11 cellular contexts compared by ENCODE assay signal in the genomic region with DNA sequence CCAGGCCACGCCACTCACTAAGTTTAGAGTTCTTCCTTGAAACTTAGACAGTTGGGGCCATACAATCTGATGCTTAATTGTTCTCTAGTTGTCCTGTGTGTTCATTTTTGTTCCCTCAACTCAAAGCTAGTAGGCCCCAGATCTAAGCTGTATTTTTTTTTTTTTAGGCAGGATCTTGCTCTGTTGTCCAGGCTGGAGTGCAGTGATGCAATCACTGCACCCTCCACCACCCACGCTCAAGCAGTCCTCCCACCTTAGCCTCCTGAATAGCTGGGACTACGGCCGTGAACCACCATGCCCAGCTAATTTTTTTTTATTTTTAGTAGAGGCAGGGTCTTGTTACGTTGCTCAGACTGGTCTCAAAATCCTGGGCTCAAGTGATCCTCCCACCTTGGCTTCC. TPM values are rescaled to one million over a fixed set of nuclear protein-coding genes. Genes with fewer than 3 reads are reported as not detected.
DNase-seq lines count a peak whose midpoint lies in the region; ATAC-seq, FAIRE-seq and TF ChIP-seq lines count a peak whose summit lies in the region.
"Had no signal": no experiment of that assay in that cellular context is flagged by ENCODE, and none has a peak within 500 bp of the region (broad histone marks: within the 10 kb centered on the region; RNA-seq: fewer than 3 reads in every experiment).

No MANE protein-coding gene starts in this region.

- TF ChIP-seq CTCF in AG04450 (IDR thresholded peaks at IDR 0.05; ENCODE audit: low read depth, low read length) (no peak), H1 (IDR thresholded peaks at IDR 0.05; ENCODE audit: control extremely low read depth in 1 of 3, insufficient read depth in 1 of 3, low read depth in 1 of 3, low read length in 3 of 3) (no peak), pancreas (IDR thresholded peaks at IDR 0.05) (no peak), endodermal cell (conservative IDR thresholded peaks at IDR 0.05) (no peak)

- H3K36me3 ChIP-seq in KOPT-K1 (ENCODE audit: insufficient read depth, low read length) (peaks cover 56% of the 10 kb centered on the region), H1 (ENCODE audit: control insufficient read depth in 2 of 4, insufficient read depth in 4 of 4, low read length in 3 of 4) (peaks cover 12 to 31% (median 19%) of the 10 kb centered on the region in 4 experiments; a peak in 5 of 8 replicates), pancreas (peaks cover 10 to 42% (median 26%) of the 10 kb centered on the region in 3 donors), endodermal cell (ENCODE audit: control insufficient read depth, insufficient read depth, low read length) (peaks cover 45% of the 10 kb centered on the region)

- H3K9me3 ChIP-seq in AG04450 (ENCODE audit: control insufficient read depth, insufficient read depth, low read length) (no peaks in the 10 kb centered on the region; the same call in 1 of the 2 replicates), KOPT-K1 (ENCODE audit: insufficient read depth, low read length, poor library complexity, severe bottlenecking) (no peaks in the 10 kb centered on the region), H1 (ENCODE audit: insufficient read depth in 2 of 2, low read depth in 1 of 2, low read length in 1 of 2) (no peaks in the 10 kb centered on the region), pancreas (no peaks in the 10 kb centered on the region), endodermal cell (ENCODE audit: control insufficient read depth, low read length) (no peaks in the 10 kb centered on the region)

- H3K4me3 Mint-ChIP-seq in endodermal cell = no peak overlapping the region

- 86% methylated on average over 5 of the region's 5 CpGs; no CpG with 5 or more reads in 1 of the 2 experiments for WGBS in H1 (ENCODE audit: extremely low coverage in 1 of 2, insufficient coverage in 1 of 2, insufficient read length in 1 of 2, insufficient replicate concordance in 2 of 2, low coverage in 1 of 2, low lambda C conversion rate in 2 of 2, missing lambda C conversion rate in 1 of 2), 2 experiments
- 60 to 73% methylated on average over 5 of the region's 5 CpGs for WGBS in pancreas, 2 donors
- 93 to 100% methylated on average over 4 to 5 of the region's 5 CpGs for WGBS in endodermal cell (ENCODE audit: insufficient coverage in 1 of 2, insufficient read length in 1 of 2), 2 experiments

- H3K4me1 ChIP-seq in H1 (replicated peaks in 1 of 4; ENCODE audit: control insufficient read depth in 3 of 4, insufficient read depth in 4 of 4, low read length in 3 of 4) (peaks cover 19 to 43% (median 29%) of the 10 kb centered on the region in 4 experiments), pancreas (peaks cover 30 to 45% (median 35%) of the 10 kb centered on the region in 3 donors), endodermal cell (ENCODE audit: control insufficient read depth, insufficient read depth, low read length) (peaks cover 17% of the 10 kb centered on the region)

- ATAC-seq in pancreas = no peak

- no peak overlapping the region for H3K23ac ChIP-seq in H1 (ENCODE audit: insufficient read length)

- no peak overlapping the region for H2AK5ac ChIP-seq in H1 (ENCODE audit: low read depth, low read length)

- no peak for FAIRE-seq in H1 (lab: Jason Lieb, UNC)
- FAIRE-seq in pancreas (lab: Jason Lieb, UNC) = no peak

- intact Hi-C loops in pancreas (cut with DNase I) = no loop called here

- CTCF ChIA-PET in AG04450 (lab: Charles Lee) = interaction anchor here (0.6 to 3.2 kb wide), 9 partner anchors 11 to 201 kb away, joined by 3 to 33 read pairs (median 3); a partner anchor contains a TSS
- CTCF ChIA-PET in H1 (lab: Charles Lee; ENCODE audit: partially characterized antibody) = interaction anchor here (0.6 to 11.4 kb wide), 14 partner anchors 7 to 246 kb away, joined by 3 to 109 read pairs (median 6); a partner anchor contains a TSS

- no peak overlapping the region for H4K5ac ChIP-seq in H1 (ENCODE audit: insufficient read length, low read depth, low read length)

- H4K20me1 ChIP-seq in H1 (replicated peaks in 1 of 2; ENCODE audit: control insufficient read depth in 1 of 2, insufficient read depth in 2 of 2, low read length in 2 of 2) = peaks cover 0 to 3% of the 10 kb centered on the region in 2 experiments

- peaks cover 0 to 47% of the 10 kb centered on the region in 2 experiments; a peak in 3 of 4 replicates for H3K79me2 ChIP-seq in H1 (ENCODE audit: control insufficient read depth in 1 of 2, insufficient read depth in 2 of 2, low read length in 2 of 2)

- H3K4me3 ChIP-seq in AG04450 (ENCODE audit: low read depth, low read length) = no peak overlapping the region
- no peak overlapping the region for H3K4me3 ChIP-seq in H1 (ENCODE audit: extremely low read depth in 1 of 4, insufficient read depth in 2 of 4, low read depth in 3 of 4, low read length in 4 of 4)
- H3K4me3 ChIP-seq in pancreas = peak overlapping the region in 2 of 4 donors; percentile 34 to 90
- no peak overlapping the region for H3K4me3 ChIP-seq in endodermal cell (ENCODE audit: low read length)

- no peak overlapping the region for H2BK20ac ChIP-seq in H1 (ENCODE audit: low read length)

- H3K27me3 ChIP-seq in AG04450 (ENCODE audit: control insufficient read depth, insufficient read depth, low read length) (no peaks in the 10 kb centered on the region), H1 (replicated peaks in 1 of 4; ENCODE audit: control insufficient read depth in 3 of 4, extremely low read depth in 1 of 4, insufficient read depth in 3 of 4, low read length in 3 of 4) (no peaks in the 10 kb centered on the region), pancreas (no peaks in the 10 kb centered on the region), endodermal cell (ENCODE audit: control insufficient read depth, insufficient read depth, low read length, poor library complexity, severe bottlenecking) (no peaks in the 10 kb centered on the region)

- POLR2A ChIA-PET in AG04450 (lab: Yijun Ruan, JAX) = interaction anchor here (2.9 to 5.4 kb wide), 3 partner anchors 9 to 49 kb away, joined by 19 to 50 read pairs (median 20); a partner anchor contains a TSS
- POLR2A ChIA-PET in H1 (lab: Charles Lee; ENCODE audit: partially characterized antibody) = interaction anchor here (0.9 to 17.5 kb wide), 7 partner anchors 2 to 201 kb away, joined by 3 to 286 read pairs (median 31); a partner anchor contains a TSS

- H3K4me2 ChIP-seq in H1 (ENCODE audit: insufficient read depth in 1 of 2, low read depth in 2 of 2, low read length in 2 of 2) = no peak overlapping the region

- no peak overlapping the region for H3K14ac ChIP-seq in H1 (ENCODE audit: insufficient read length)

- H4K8ac ChIP-seq in H1 (ENCODE audit: extremely low read depth, insufficient read depth, low read length) = no peak overlapping the region

- no peak overlapping the region for H4K91ac ChIP-seq in H1 (replicated peaks; ENCODE audit: insufficient read length, low read length)

- no peak overlapping the region for H3K56ac ChIP-seq in H1 (replicated peaks; ENCODE audit: insufficient read length, low read depth, low read length)

- no peak for TF ChIP-seq EP300 in H1 (IDR thresholded peaks at IDR 0.05; ENCODE audit: borderline replicate concordance in 1 of 2, low read depth in 2 of 2, low read length in 2 of 2)

- H2BK120ac ChIP-seq in H1 (replicated peaks; ENCODE audit: low read depth, low read length) = no peak overlapping the region

- no peak overlapping the region for H3K9ac ChIP-seq in H1 (replicated peaks in 1 of 4; ENCODE audit: extremely low read depth in 1 of 4, low read depth in 3 of 4, low read length in 3 of 4)
- no peak overlapping the region for H3K9ac ChIP-seq in endodermal cell (ENCODE audit: extremely low read depth, low read length, poor library complexity, severe bottlenecking)

- no peaks in the 10 kb centered on the region for H3K9me3 Mint-ChIP-seq in endodermal cell

- 0 out of 2 replicates have a peak, but pooled peaks cover 5% of the 10 kb centered on the region for H3K79me1 ChIP-seq in H1 (ENCODE audit: low read depth, low read length)

- no peak overlapping the region for H3K27ac Mint-ChIP-seq in endodermal cell

- H2BK12ac ChIP-seq in H1 (ENCODE audit: low read depth, low read length) = no peak overlapping the region

- peaks cover 20% of the 10 kb centered on the region for H3K4me1 Mint-ChIP-seq in endodermal cell

- DNase-seq in AG04450 (ENCODE audit: low read depth, low spot score) = no peak
- no peak for DNase-seq in H1 (ENCODE audit: low read depth in 1 of 2, low spot score in 2 of 2)
- no peak for DNase-seq in pancreas
- DNase-seq in CD1c-positive myeloid dendritic cell (ENCODE audit: extremely low spot score) = no peak
- no peak for DNase-seq in endodermal cell
- DNase-seq in SKM-1 treated with dmso at 0.1 percent for 144 hours (lab: John Stamatoyannopoulos, UW; ENCODE audit: unreplicated experiment) = no peak
- DNase-seq in NCI-H187 treated with DMSO at 0.1 percent for 48 hours (lab: John Stamatoyannopoulos, UW) = no peak
- DNase-seq: NCI-H82; stimulated activated CD4-positive, alpha-beta T cell treated with anti-CD3 and anti-CD28 coated beads, Interleukin-1b, Interleukin-23, amount 100 ng/mL, for 48 hours had no signal

- no peak overlapping the region for H2AFZ ChIP-seq in H1 (ENCODE audit: low read length)

- H3K36me3 Mint-ChIP-seq in endodermal cell (ENCODE audit: low read depth) = peaks cover 56% of the 10 kb centered on the region

- peak overlapping the region; percentile 100 for H3K27ac ChIP-seq in AG04450 (ENCODE audit: low read depth, low read length)
- peak overlapping the region; percentile 99 for H3K27ac ChIP-seq in KOPT-K1 (ENCODE audit: low read depth, low read length, poor library complexity, severe bottlenecking)
- H3K27ac ChIP-seq in H1 (ENCODE audit: low read depth, low read length) = no peak overlapping the region
- H3K27ac ChIP-seq in pancreas = peak overlapping the region; percentile 93 to 99 (median 96)
- H3K27ac ChIP-seq in endodermal cell (ENCODE audit: low read depth, low read length) = no peak overlapping the region

- no peak for TF ChIP-seq POLR2A in H1 (IDR thresholded peaks at IDR 0.05; ENCODE audit: control extremely low read depth in 1 of 2, low read depth in 2 of 2, low read length in 2 of 2)

- H2BK15ac ChIP-seq in H1 (ENCODE audit: low read length) = no peak overlapping the region

- H3K23me2 ChIP-seq in H1 (ENCODE audit: low read depth, low read length) = peaks cover 7% of the 10 kb centered on the region; the same call in 1 of the 2 replicates

- H3K18ac ChIP-seq in H1 (ENCODE audit: extremely low read depth, low read length) = no peak overlapping the region

- H3K4ac ChIP-seq in H1 (replicated peaks; ENCODE audit: insufficient read length, low read depth, low read length) = no peak overlapping the region

- no peaks in the 10 kb centered on the region for H3K27me3 Mint-ChIP-seq in endodermal cell (ENCODE audit: insufficient read depth)

- no peak for TF ChIP-seq RAD21 in H1 (IDR thresholded peaks at IDR 0.05 in 1 of 2, conservative IDR thresholded peaks at IDR 0.05 in 1 of 2; ENCODE audit: low read depth in 2 of 2, low read length in 2 of 2)

- H2BK5ac ChIP-seq in H1 (ENCODE audit: low read depth, low read length) = 0 out of 2 replicates have a peak overlapping the region, but pooled peaks have one; percentile 8

RNA-seq across cellular contexts. Expression of a gene that starts 7.5 kb away (rescaled TPM):
- 231 and 255 TPM in 2 replicates for polyA plus RNA-seq in AG04450 (2011; rRNA removed)
- 222 and 237 TPM in 2 replicates for polyA minus RNA-seq in AG04450 (2011; rRNA and poly(A)+ RNA removed)
- 42.1 and 45.8 TPM in 2 replicates for total RNA-seq in H1 (2021; fragmentation: NEBNext Ultra II Directional; extraction: Animal tissue kit (Norgen Biotek cat#: 25700))
- polyA plus RNA-seq in H1 (2011; rRNA removed) = 28.7 and 48.7 TPM in 2 replicates
- 29.1 TPM for polyA plus RNA-seq in H1 (2011; cell fraction: cytosol; rRNA removed)
- polyA plus RNA-seq in H1 (2011; cell fraction: nucleus; rRNA removed) = 46.5 TPM
- 40.7 to 46.5 TPM (median 44.7 TPM) in 4 replicates for polyA plus RNA-seq in H1 (2012, experiment 1 of 2)
- 56.1 TPM for polyA plus RNA-seq in H1 (2012, experiment 2 of 2)
- polyA plus RNA-seq in H1 (2013, experiment 1 of 2) = 75.2 TPM
- polyA plus RNA-seq in H1 (2013, experiment 2 of 2) = 89.3 TPM
- polyA minus RNA-seq in H1 (2011; rRNA and poly(A)+ RNA removed) = 33.4 and 50.9 TPM in 2 replicates
- polyA minus RNA-seq in H1 (2011; cell fraction: cytosol; rRNA and poly(A)+ RNA removed) = 28.5 TPM
- polyA minus RNA-seq in H1 (2011; cell fraction: nucleus; rRNA and poly(A)+ RNA removed) = 29.2 TPM
- total RNA-seq in pancreas = 10 to 100 TPM; 23.5 to 68.1 (median 36.6) TPM
- 10 to 100 TPM; 34.2 to 43.6 TPM for polyA plus RNA-seq in pancreas
- total RNA-seq in endodermal cell = 10 to 100 TPM; 43.2 to 86.2 TPM
- polyA plus RNA-seq in endodermal cell (2013, experiment 1 of 2) = 39.7 TPM
- polyA plus RNA-seq in endodermal cell (2013, experiment 2 of 2) = 37.7 TPM

RNA-seq across cellular contexts. Expression of a gene that starts 23.9 kb away (rescaled TPM):
- polyA plus RNA-seq in AG04450 (2011; rRNA removed) (0.06 and 0.15 TPM in 2 replicates), H1 (2011; rRNA removed) (23.1 and 38.1 TPM in 2 replicates), pancreas (10 to 100 TPM; 15.7 to 23.5 TPM)
- 0.26 and 0.51 TPM in 2 replicates for polyA minus RNA-seq in AG04450 (2011; rRNA and poly(A)+ RNA removed)
- total RNA-seq in H1 (2021; fragmentation: NEBNext Ultra II Directional; extraction: Animal tissue kit (Norgen Biotek cat#: 25700)) = 25.5 and 32.5 TPM in 2 replicates
- 30.4 TPM for polyA plus RNA-seq in H1 (2011; cell fraction: cytosol; rRNA removed)
- 49.3 TPM for polyA plus RNA-seq in H1 (2011; cell fraction: nucleus; rRNA removed)
- 22.6 to 29.6 TPM (median 26.3 TPM) in 4 replicates for polyA plus RNA-seq in H1 (2012, experiment 1 of 2)
- polyA plus RNA-seq in H1 (2012, experiment 2 of 2) = 28.8 TPM
- polyA plus RNA-seq in H1 (2013, experiment 1 of 2) = 18.8 TPM
- polyA plus RNA-seq in H1 (2013, experiment 2 of 2) = 18.5 TPM
- 22.1 and 28.7 TPM in 2 replicates for polyA minus RNA-seq in H1 (2011; rRNA and poly(A)+ RNA removed)
- 17.8 TPM for polyA minus RNA-seq in H1 (2011; cell fraction: cytosol; rRNA and poly(A)+ RNA removed)
- 17.7 TPM for polyA minus RNA-seq in H1 (2011; cell fraction: nucleus; rRNA and poly(A)+ RNA removed)
- total RNA-seq in pancreas (10 to 100 TPM in 1 of 6 donors, 1 to 10 TPM in 5; 5.2 to 13.1 (median 7.2) TPM), endodermal cell (10 to 100 TPM; 24.8 to 37.2 TPM)
- 7.1 TPM for polyA plus RNA-seq in endodermal cell (2013, experiment 1 of 2)
- 4.6 TPM for polyA plus RNA-seq in endodermal cell (2013, experiment 2 of 2)
- total RNA-seq: mononuclear cell had no signal

RNA-seq across cellular contexts. Expression of a gene that starts 41.0 kb away (rescaled TPM):
- polyA plus RNA-seq in AG04450 (2011; rRNA removed) (0.25 and 0.26 TPM in 2 replicates), H1 (2011; rRNA removed) (156 and 192 TPM in 2 replicates), pancreas (10 to 100 TPM; 42.7 to 87.8 TPM)
- polyA minus RNA-seq in AG04450 (2011; rRNA and poly(A)+ RNA removed) = 0.14 and 0.39 TPM in 2 replicates
- 85.5 and 89.0 TPM in 2 replicates for total RNA-seq in H1 (2021; fragmentation: NEBNext Ultra II Directional; extraction: Animal tissue kit (Norgen Biotek cat#: 25700))
- 97.5 TPM for polyA plus RNA-seq in H1 (2011; cell fraction: cytosol; rRNA removed)
- polyA plus RNA-seq in H1 (2011; cell fraction: nucleus; rRNA removed) = 220 TPM
- polyA plus RNA-seq in H1 (2012, experiment 1 of 2) = 83.5 to 112 TPM (median 108 TPM) in 4 replicates
- polyA plus RNA-seq in H1 (2012, experiment 2 of 2) = 95.0 TPM
- 112 TPM for polyA plus RNA-seq in H1 (2013, experiment 1 of 2)
- 115 TPM for polyA plus RNA-seq in H1 (2013, experiment 2 of 2)
- polyA minus RNA-seq in H1 (2011; rRNA and poly(A)+ RNA removed) = 117 and 161 TPM in 2 replicates
- 49.3 TPM for polyA minus RNA-seq in H1 (2011; cell fraction: cytosol; rRNA and poly(A)+ RNA removed)
- 76.1 TPM for polyA minus RNA-seq in H1 (2011; cell fraction: nucleus; rRNA and poly(A)+ RNA removed)
- total RNA-seq in pancreas (10 to 100 TPM; 21.0 to 56.3 (median 37.8) TPM), endodermal cell (10 to 100 TPM; 32.1 to 87.7 TPM)
- polyA plus RNA-seq in endodermal cell (2013, experiment 1 of 2) = 9.0 TPM
- polyA plus RNA-seq in endodermal cell (2013, experiment 2 of 2) = 4.3 TPM

RNA-seq across cellular contexts. Expression of a gene that starts 49.6 kb away (rescaled TPM):
- polyA plus RNA-seq in AG04450 (2011; rRNA removed) = 32.1 and 38.8 TPM in 2 replicates
- polyA minus RNA-seq in AG04450 (2011; rRNA and poly(A)+ RNA removed) = 23.5 and 26.6 TPM in 2 replicates
- 6.3 and 6.7 TPM in 2 replicates for total RNA-seq in H1 (2021; fragmentation: NEBNext Ultra II Directional; extraction: Animal tissue kit (Norgen Biotek cat#: 25700))
- 5.1 and 9.2 TPM in 2 replicates for polyA plus RNA-seq in H1 (2011; rRNA removed)
- polyA plus RNA-seq in H1 (2011; cell fraction: cytosol; rRNA removed) = 4.2 TPM
- polyA plus RNA-seq in H1 (2011; cell fraction: nucleus; rRNA removed) = 7.9 TPM
- polyA plus RNA-seq in H1 (2012, experiment 1 of 2) = 27.4 to 39.4 TPM (median 31.7 TPM) in 4 replicates
- polyA plus RNA-seq in H1 (2012, experiment 2 of 2) = 11.0 TPM
- polyA plus RNA-seq in H1 (2013, experiment 1 of 2) = 11.7 TPM
- 13.4 TPM for polyA plus RNA-seq in H1 (2013, experiment 2 of 2)
- polyA minus RNA-seq in H1 (2011; rRNA and poly(A)+ RNA removed) = 2.2 and 3.2 TPM in 2 replicates
- 3.6 TPM for polyA minus RNA-seq in H1 (2011; cell fraction: cytosol; rRNA and poly(A)+ RNA removed)
- 7.4 TPM for polyA minus RNA-seq in H1 (2011; cell fraction: nucleus; rRNA and poly(A)+ RNA removed)
- 10 to 100 TPM; 50.0 to 75.2 (median 61.3) TPM for total RNA-seq in pancreas
- 10 to 100 TPM; 74.2 to 82.1 TPM for polyA plus RNA-seq in pancreas
- 1 to 10 TPM; 8.4 to 9.1 TPM for total RNA-seq in endodermal cell
- 1.5 TPM for polyA plus RNA-seq in endodermal cell (2013, experiment 1 of 2)
- 1.9 TPM for polyA plus RNA-seq in endodermal cell (2013, experiment 2 of 2)

Comparison
In these comparisons a context has a peak if more than half of its experiments do, and no peak if none do; other contexts are left out.
1. H3K27ac ChIP-seq: peak in AG04450 (single experiment), KOPT-K1 (single experiment) and pancreas (4 of 4); none in H1 (single experiment) and endodermal cell (single experiment).